ENCODE assay signal across 9 cellular contexts in genomic region chr11:111409915-111410314, GRCh38.
DNase-seq lines count a peak whose midpoint lies in the region; ATAC-seq lines count a peak whose summit lies in the region.
"Had no signal": no experiment of that assay in that cellular context is flagged by ENCODE, and none has a peak within 500 bp of the region (broad histone marks: within the 10 kb centered on the region; RNA-seq: fewer than 3 reads in every experiment).

No MANE protein-coding gene starts in this region.

- DNase-seq in KBM-7 (peak; percentile 24), NCI-H2107 treated with DMSO at 0.1 percent for 48 hours (lab: John Stamatoyannopoulos, UW; ENCODE audit: unreplicated experiment) (no peak), DMS114 treated with DMSO at 0.1 percent for 48 hours (lab: John Stamatoyannopoulos, UW; ENCODE audit: unreplicated experiment) (no peak), NCI-H1694 (lab: John Stamatoyannopoulos, UW) (no peak)
- DNase-seq in stimulated activated effector memory CD8-positive, alpha-beta T cell treated with anti-CD3 and anti-CD28 coated beads, Interleukin-12 subunit alpha, Interleukin-12 subunit beta, amount 100 ng/mL, for 72 hours (ENCODE audit: low spot score in 2 of 2) = no peak
- DNase-seq: activated T-cell treated with anti-CD3 and anti-CD28 coated beads, Interleukin-2, amount 50 U/mL, for 48 hours; nucleus accumbens had no signal

- no peak overlapping the region for H3K4me3 Mint-ChIP-seq in stimulated activated effector memory CD8-positive, alpha-beta T cell treated with anti-CD3 and anti-CD28 coated beads, Interleukin-12 subunit alpha, Interleukin-12 subunit beta, amount 100 ng/mL, for 72 hours

- H3K27ac Mint-ChIP-seq in stimulated activated effector memory CD8-positive, alpha-beta T cell treated with anti-CD3 and anti-CD28 coated beads, Interleukin-12 subunit alpha, Interleukin-12 subunit beta, amount 100 ng/mL, for 72 hours = no peak overlapping the region

- peaks cover 18% of the 10 kb centered on the region for H3K4me1 Mint-ChIP-seq in stimulated activated effector memory CD8-positive, alpha-beta T cell treated with anti-CD3 and anti-CD28 coated beads, Interleukin-12 subunit alpha, Interleukin-12 subunit beta, amount 100 ng/mL, for 72 hours

- no peaks in the 10 kb centered on the region for H3K36me3 Mint-ChIP-seq in stimulated activated effector memory CD8-positive, alpha-beta T cell treated with anti-CD3 and anti-CD28 coated beads, Interleukin-12 subunit alpha, Interleukin-12 subunit beta, amount 100 ng/mL, for 72 hours

- in situ Hi-C loops in KBM-7 (cut with MboI; ENCODE audit: low pct_unique_long_range_greater_than_20kb, low sequenced_read_pairs) = loop anchor here (25.0 kb wide), 1 partner anchor 123 kb away; the partner anchor contains the start of gene POU2AF3

- no peaks in the 10 kb centered on the region for H3K9me3 Mint-ChIP-seq in stimulated activated effector memory CD8-positive, alpha-beta T cell treated with anti-CD3 and anti-CD28 coated beads, Interleukin-12 subunit alpha, Interleukin-12 subunit beta, amount 100 ng/mL, for 72 hours

- ATAC-seq in GM19035 (IDR thresholded peaks at IDR 0.05; ENCODE audit: unreplicated experiment) (peak; percentile 75), HG02840 (IDR thresholded peaks at IDR 0.05; ENCODE audit: low FRiP score, unreplicated experiment) (peak; percentile 74)
- ATAC-seq in stimulated activated effector memory CD8-positive, alpha-beta T cell treated with anti-CD3 and anti-CD28 coated beads, Interleukin-12 subunit alpha, Interleukin-12 subunit beta, amount 100 ng/mL, for 72 hours = peak; percentile 45
